In genomic region chr14:91419044-91419397, GRCh38 we compare ENCODE assay signal across 8 cellular contexts. TPM values are rescaled to one million over a fixed set of nuclear protein-coding genes. Genes with fewer than 3 reads are reported as not detected.
DNase-seq lines count a peak whose midpoint lies in the region; ATAC-seq and TF ChIP-seq lines count a peak whose summit lies in the region.

No MANE protein-coding gene starts in this region.

- H3K36me3 ChIP-seq in RWPE2 (ENCODE audit: low read depth) = peaks cover 16% of the 10 kb centered on the region
- H3K36me3 ChIP-seq in stomach = no peaks in the 10 kb centered on the region

- TF ChIP-seq POLR2A in stomach (IDR thresholded peaks at IDR 0.05) (no peak), lower leg skin (IDR thresholded peaks at IDR 0.05) (no peak)

- peak in 1 of 2 donors; percentile 75 for DNase-seq in activated T-cell treated with anti-CD3 and anti-CD28 coated beads, Interleukin-2, amount 50 U/mL, for 72 hours
- DNase-seq in activated T-cell treated with anti-CD3 and anti-CD28 coated beads, Interleukin-2, amount 50 U/mL, for 48 hours = no peak
- DNase-seq in RWPE2 (ENCODE audit: low spot score) = no peak
- no peak for DNase-seq in endothelial cell (ENCODE audit: low spot score)
- peak; percentile 24 for DNase-seq in stomach
- DNase-seq in mucosa of gallbladder (ENCODE audit: low spot score) = no peak
- DNase-seq in lower leg skin (ENCODE audit: low spot score in 2 of 2) = no peak

- H3K4me1 ChIP-seq in RWPE2 (ENCODE audit: insufficient read depth, poor library complexity, severe bottlenecking) = peaks cover 13% of the 10 kb centered on the region
- peaks cover 9 to 53% (median 40%) of the 10 kb centered on the region in 4 donors for H3K4me1 ChIP-seq in stomach

- peak; percentile 22 to 38 for ATAC-seq in activated T-cell treated with anti-CD3 and anti-CD28 coated beads, Interleukin-2, amount 50 U/mL, for 72 hours (replicated peaks in 1 of 2)
- ATAC-seq in RWPE2 (ENCODE audit: low read depth) (no peak), HG03442 (IDR thresholded peaks at IDR 0.05; ENCODE audit: unreplicated experiment) (no peak)

- H3K9me3 Mint-ChIP-seq in activated T-cell treated with anti-CD3 and anti-CD28 coated beads, Interleukin-2, amount 50 U/mL, for 72 hours = no peaks in the 10 kb centered on the region
- H3K9me3 Mint-ChIP-seq in endothelial cell (ENCODE audit: unreplicated experiment) = no peaks in the 10 kb centered on the region

- TF ChIP-seq CTCF in RWPE2 (IDR thresholded peaks at IDR 0.05; ENCODE audit: poor library complexity, severe bottlenecking) (peak; percentile 88), endothelial cell (IDR thresholded peaks at IDR 0.05; ENCODE audit: unreplicated experiment) (peak; percentile 39), stomach (IDR thresholded peaks at IDR 0.05) (peak in 1 of 7 experiments; percentile 0), lower leg skin (IDR thresholded peaks at IDR 0.05) (no peak)

- H3K27ac ChIP-seq in RWPE2 (ENCODE audit: poor library complexity, severe bottlenecking) (no peak overlapping the region), stomach (peak overlapping the region in 3 of 5 donors; percentile 81 to 90 (median 83))

- no peaks in the 10 kb centered on the region for H3K27me3 Mint-ChIP-seq in activated T-cell treated with anti-CD3 and anti-CD28 coated beads, Interleukin-2, amount 50 U/mL, for 72 hours (ENCODE audit: low read depth)
- H3K27me3 Mint-ChIP-seq in endothelial cell (ENCODE audit: unreplicated experiment) = peaks cover 11% of the 10 kb centered on the region

- intact Hi-C loops in stomach (cut with DNase I; ENCODE audit: low total_unique reads) (loop anchor here (10.0 kb wide), 1 partner anchor 64 kb away; no protein-coding TSS in a partner anchor), lower leg skin (cut with DNase I; ENCODE audit: low total_unique reads) (loop anchor here (2.0 kb wide), 1 partner anchor 96 kb away; no protein-coding TSS in a partner anchor)

- H3K27ac Mint-ChIP-seq in activated T-cell treated with anti-CD3 and anti-CD28 coated beads, Interleukin-2, amount 50 U/mL, for 72 hours = peak overlapping the region; percentile 79
- H3K27ac Mint-ChIP-seq in endothelial cell (ENCODE audit: unreplicated experiment) = no peak overlapping the region

- no peaks in the 10 kb centered on the region for H3K9me3 ChIP-seq in RWPE2 (ENCODE audit: severe bottlenecking)
- H3K9me3 ChIP-seq in stomach = no peaks in the 10 kb centered on the region

- H3K36me3 Mint-ChIP-seq in activated T-cell treated with anti-CD3 and anti-CD28 coated beads, Interleukin-2, amount 50 U/mL, for 72 hours (ENCODE audit: insufficient read depth in 2 of 2) = peaks cover 10 to 15% of the 10 kb centered on the region in 2 donors
- peaks cover 5% of the 10 kb centered on the region for H3K36me3 Mint-ChIP-seq in endothelial cell (ENCODE audit: low read depth, unreplicated experiment)

- no peak for TF ChIP-seq EP300 in stomach (IDR thresholded peaks at IDR 0.05)

- H3K4me3 ChIP-seq in RWPE2 (ENCODE audit: severe bottlenecking) (no peak overlapping the region), stomach (peak overlapping the region in 3 of 4 donors; percentile 60 to 85 (median 73)), lower leg skin (ENCODE audit: low read depth, poor library complexity, severe bottlenecking) (no peak overlapping the region)

- H3K4me1 Mint-ChIP-seq in activated T-cell treated with anti-CD3 and anti-CD28 coated beads, Interleukin-2, amount 50 U/mL, for 72 hours (ENCODE audit: low read depth) = peaks cover 27% of the 10 kb centered on the region
- H3K4me1 Mint-ChIP-seq in endothelial cell (ENCODE audit: unreplicated experiment) = peaks cover 28% of the 10 kb centered on the region

- WGBS in stomach, 5 donors = 45 to 55% (median 52%) methylated on average over 12 of the region's 12 CpGs
- WGBS in lower leg skin, 2 donors = 42% methylated on average over 12 of the region's 12 CpGs

- H3K27me3 ChIP-seq in RWPE2 (ENCODE audit: insufficient read depth, poor library complexity, severe bottlenecking) = no peaks in the 10 kb centered on the region
- peaks cover 0 to 14% (median 0%) of the 10 kb centered on the region in 3 donors for H3K27me3 ChIP-seq in stomach

- peak overlapping the region; percentile 79 to 81 for H3K4me3 Mint-ChIP-seq in activated T-cell treated with anti-CD3 and anti-CD28 coated beads, Interleukin-2, amount 50 U/mL, for 72 hours
- peak overlapping the region; percentile 81 for H3K4me3 Mint-ChIP-seq in endothelial cell (ENCODE audit: unreplicated experiment)

RNA-seq across cellular contexts. Expression of gene CCDC88C, which starts 1.4 kb away (rescaled TPM):
- 100 to 1,000 TPM; 103 to 111 TPM for total RNA-seq in activated T-cell treated with anti-CD3 and anti-CD28 coated beads, Interleukin-2, amount 50 U/mL, for 72 hours
- total RNA-seq in endothelial cell (ENCODE audit: unreplicated experiment) (48.2 TPM), stomach (10 to 100 TPM; 19.3 to 66.9 (median 41.5) TPM), mucosa of gallbladder (78.5 TPM), lower leg skin (10 to 100 TPM in 2 of 4 donors, 1 to 10 TPM in 2; 8.5 to 21.8 (median 13.4) TPM)
- 10 to 100 TPM; 10.5 to 13.0 (median 12.4) TPM for polyA plus RNA-seq in stomach

Comparison
In these comparisons a context has a peak if more than half of its experiments do, and no peak if none do; other contexts are left out.
1. ATAC-seq: peak in activated T-cell treated with anti-CD3 and anti-CD28 coated beads, Interleukin-2, amount 50 U/mL, for 72 hours (2 of 2); none in RWPE2 (single experiment) and HG03442 (single experiment).
2. H3K4me3 ChIP-seq: peak in stomach (3 of 4); none in RWPE2 (single experiment) and lower leg skin (single experiment).
3. CTCF ChIP-seq: peak in RWPE2 (single experiment) and endothelial cell (single experiment); none in lower leg skin (0 of 3).